1 cellular context compared by ENCODE assay signal in genomic region chr12:120261951-120262851, GRCh38.
TF ChIP-seq lines count a peak whose summit lies in the region.

No MANE protein-coding gene starts in this region.

TF ChIP-seq in HepG2, 621 proteins besides CTCF, POLR2A, EP300 and RAD21 (continues in another document):
- TF ChIP-seq NFYC (CRISPR knock-in tag; IDR thresholded peaks at IDR 0.05): no peak
- TF ChIP-seq HNF4A (CRISPR knock-in tag; IDR thresholded peaks at IDR 0.05): peak; percentile 48
- no peak for TF ChIP-seq RAD51 (IDR thresholded peaks at IDR 0.05; ENCODE audit: borderline replicate concordance)
- no peak for TF ChIP-seq FOXM1 (CRISPR knock-in tag; IDR thresholded peaks at IDR 0.05)
- TF ChIP-seq CSRNP2 (CRISPR knock-in tag; conservative IDR thresholded peaks at IDR 0.05; ENCODE audit: low read depth): no peak
- no peak for TF ChIP-seq ARID2 (CRISPR knock-in tag; IDR thresholded peaks at IDR 0.05; ENCODE audit: borderline replicate concordance)
- TF ChIP-seq ZBTB38 (CRISPR knock-in tag; IDR thresholded peaks at IDR 0.05): 0 out of 2 replicates have a peak, but pooled peaks have one; percentile 46
- TF ChIP-seq HINFP (CRISPR knock-in tag; IDR thresholded peaks at IDR 0.05; ENCODE audit: low read depth): no peak
- 0 out of 2 replicates have a peak, but pooled peaks have one; percentile 49 for TF ChIP-seq ZNF430 (CRISPR knock-in tag; IDR thresholded peaks at IDR 0.05)
- no peak for TF ChIP-seq ZFP1 (CRISPR knock-in tag; IDR thresholded peaks at IDR 0.05)
- TF ChIP-seq ZNF224 (CRISPR knock-in tag; IDR thresholded peaks at IDR 0.05): no peak
- no peak for TF ChIP-seq USF2 (IDR thresholded peaks at IDR 0.05; ENCODE audit: low read depth, low read length)
- TF ChIP-seq USF2 (CRISPR knock-in tag; IDR thresholded peaks at IDR 0.05; ENCODE audit: borderline replicate concordance): no peak
- no peak for TF ChIP-seq ZBTB7B (CRISPR knock-in tag; IDR thresholded peaks at IDR 0.05)
- TF ChIP-seq U2AF2 (IDR thresholded peaks at IDR 0.05; ENCODE audit: low read depth, low read length): no peak
- peak; percentile 53 for TF ChIP-seq ZBTB33 (CRISPR knock-in tag; IDR thresholded peaks at IDR 0.05)
- 0 out of 2 replicates have a peak, but pooled peaks have one; percentile 11 for TF ChIP-seq HNF4G (IDR thresholded peaks at IDR 0.05; ENCODE audit: borderline replicate concordance, low read depth, low read length)
- no peak for TF ChIP-seq HNF4G (CRISPR knock-in tag; IDR thresholded peaks at IDR 0.05; ENCODE audit: borderline replicate concordance, low read depth)
- TF ChIP-seq GATAD2A (CRISPR knock-in tag; IDR thresholded peaks at IDR 0.05): no peak
- no peak for TF ChIP-seq MTF1 (CRISPR knock-in tag; IDR thresholded peaks at IDR 0.05)
- TF ChIP-seq SALL1 (CRISPR knock-in tag; IDR thresholded peaks at IDR 0.05): peak; percentile 38
- no peak for TF ChIP-seq ZFAT (CRISPR knock-in tag; conservative IDR thresholded peaks at IDR 0.05)
- no peak for TF ChIP-seq CREB1 (IDR thresholded peaks at IDR 0.05)
- TF ChIP-seq CREB1 (CRISPR knock-in tag; IDR thresholded peaks at IDR 0.05): no peak
- no peak for TF ChIP-seq ZNF790 (CRISPR knock-in tag; IDR thresholded peaks at IDR 0.05; ENCODE audit: borderline replicate concordance)
- no peak for TF ChIP-seq ATAD3A (CRISPR knock-in tag; IDR thresholded peaks at IDR 0.05)
- TF ChIP-seq GATAD1 (CRISPR knock-in tag; IDR thresholded peaks at IDR 0.05): no peak
- no peak for TF ChIP-seq PAX8 (CRISPR knock-in tag; IDR thresholded peaks at IDR 0.05; ENCODE audit: borderline replicate concordance)
- no peak for TF ChIP-seq HDAC6 (IDR thresholded peaks at IDR 0.05; ENCODE audit: low read depth, low read length)
- TF ChIP-seq ZSCAN21 (CRISPR knock-in tag; IDR thresholded peaks at IDR 0.05; ENCODE audit: borderline replicate concordance): no peak
- TF ChIP-seq KDM4B (CRISPR knock-in tag; IDR thresholded peaks at IDR 0.05): no peak
- TF ChIP-seq HNF1B (CRISPR knock-in tag; IDR thresholded peaks at IDR 0.05): no peak
- TF ChIP-seq HNRNPL (IDR thresholded peaks at IDR 0.05; ENCODE audit: low read depth, low read length): peak; percentile 99
- no peak for TF ChIP-seq ZNF580 (CRISPR knock-in tag; IDR thresholded peaks at IDR 0.05; ENCODE audit: borderline replicate concordance, low read depth)
- no peak for TF ChIP-seq SP140L (CRISPR knock-in tag; IDR thresholded peaks at IDR 0.05; ENCODE audit: borderline replicate concordance)
- no peak for TF ChIP-seq ZNF343 (CRISPR knock-in tag; IDR thresholded peaks at IDR 0.05)
- no peak for TF ChIP-seq FOSL2 (CRISPR knock-in tag; IDR thresholded peaks at IDR 0.05)
- TF ChIP-seq MTF2 (CRISPR knock-in tag; IDR thresholded peaks at IDR 0.05; ENCODE audit: borderline replicate concordance): no peak
- no peak for TF ChIP-seq MYC (CRISPR knock-in tag; IDR thresholded peaks at IDR 0.05; ENCODE audit: borderline replicate concordance)
- no peak for TF ChIP-seq PCBP1 (IDR thresholded peaks at IDR 0.05; ENCODE audit: borderline replicate concordance, low read depth, low read length)
- TF ChIP-seq ZNF878 (CRISPR knock-in tag; IDR thresholded peaks at IDR 0.05): no peak
- TF ChIP-seq SAP130 (CRISPR knock-in tag; IDR thresholded peaks at IDR 0.05; ENCODE audit: low read depth): no peak
- TF ChIP-seq TEAD3 (CRISPR knock-in tag; optimal IDR thresholded peaks at IDR 0.05; ENCODE audit: borderline replicate concordance): no peak
- TF ChIP-seq TBX2 (CRISPR knock-in tag; IDR thresholded peaks at IDR 0.05; ENCODE audit: borderline replicate concordance): no peak
- no peak for TF ChIP-seq TOE1 (CRISPR knock-in tag; IDR thresholded peaks at IDR 0.05)
- no peak for TF ChIP-seq ESRRA (CRISPR knock-in tag; IDR thresholded peaks at IDR 0.05; ENCODE audit: low read depth)
- TF ChIP-seq PATZ1 (CRISPR knock-in tag; IDR thresholded peaks at IDR 0.05): peak; percentile 41; the same call in 1 of the 2 replicates
- TF ChIP-seq CREB3 (CRISPR knock-in tag; IDR thresholded peaks at IDR 0.05): no peak
- TF ChIP-seq ZNF383 (CRISPR knock-in tag; IDR thresholded peaks at IDR 0.05; ENCODE audit: borderline replicate concordance): no peak
- TF ChIP-seq HIC2 (CRISPR knock-in tag; IDR thresholded peaks at IDR 0.05; ENCODE audit: low read depth): peak; percentile 89
- no peak for TF ChIP-seq ETV5 (CRISPR knock-in tag; IDR thresholded peaks at IDR 0.05; ENCODE audit: borderline replicate concordance)
- no peak for TF ChIP-seq ZMAT5 (CRISPR knock-in tag; IDR thresholded peaks at IDR 0.05; ENCODE audit: borderline replicate concordance, low read depth)
- no peak for TF ChIP-seq NKX3-1 (CRISPR knock-in tag; IDR thresholded peaks at IDR 0.05)
